Comparison of ENCODE assay signal across 8 cellular contexts in the genomic region with DNA sequence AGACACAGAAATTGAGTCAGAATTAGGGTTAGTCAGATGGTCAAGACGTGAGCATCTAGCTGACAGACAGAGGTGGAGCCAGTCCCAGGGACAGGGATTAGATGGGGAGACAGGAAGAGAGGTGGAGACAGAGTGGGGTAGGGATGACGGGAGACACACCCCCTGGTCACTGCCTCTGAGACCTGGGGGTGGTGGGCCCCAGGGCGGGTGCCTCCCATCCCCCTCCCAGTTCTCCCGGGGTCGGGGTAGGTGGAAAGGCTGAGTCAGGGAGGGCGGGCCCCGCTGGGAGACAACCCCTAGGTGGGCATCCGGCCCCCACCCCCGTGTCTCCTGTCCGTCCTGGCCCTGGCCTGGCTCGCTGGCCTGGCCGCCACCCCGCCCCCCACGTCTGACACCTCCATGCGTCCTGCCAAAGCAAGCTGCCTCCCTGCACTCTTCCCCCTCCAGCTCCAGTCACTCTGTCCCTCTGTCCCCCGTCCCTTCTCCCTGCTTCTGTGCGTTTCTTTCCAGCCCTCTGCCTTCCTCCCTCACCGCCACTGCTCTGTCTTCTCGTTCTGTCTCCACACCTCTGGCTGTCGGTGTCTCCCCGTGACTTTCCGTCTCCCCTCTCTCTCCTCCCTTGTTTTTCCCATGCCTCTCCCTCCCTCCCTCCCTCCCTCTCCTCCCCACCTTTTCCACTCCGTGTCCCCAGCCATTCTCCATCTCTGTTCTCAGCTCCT. TPM values are rescaled to one million over a fixed set of nuclear protein-coding genes. Genes with fewer than 3 reads are reported as not detected.
DNase-seq lines count a peak whose midpoint lies in the region; ATAC-seq and TF ChIP-seq lines count a peak whose summit lies in the region.

No MANE protein-coding gene starts in this region.

- H3K27me3 ChIP-seq in BLaER1 (no peaks in the 10 kb centered on the region), HUES64 (ENCODE audit: insufficient read depth, low read length) (no peaks in the 10 kb centered on the region), iPS-20b (ENCODE audit: insufficient read depth, low read length) (peaks cover 11% of the 10 kb centered on the region; the same call in 1 of the 2 replicates), spleen (replicated peaks in 1 of 7) (no peaks in the 10 kb centered on the region)

- no peak for TF ChIP-seq CTCF in spleen (IDR thresholded peaks at IDR 0.05 in 8 of 11, conservative IDR thresholded peaks at IDR 0.05 in 3 of 11)

- 2% methylated on average over 23 of the region's 23 CpGs for WGBS in HUES64
- WGBS in spleen, 5 donors: 18 to 26% (median 23%) methylated on average over 19 to 23 of the region's 23 CpGs

- no peak overlapping the region for H3K4me3 ChIP-seq in BLaER1
- H3K4me3 ChIP-seq in HUES64 (ENCODE audit: low read length): peak overlapping the region; percentile 46
- H3K4me3 ChIP-seq in iPS-20b (ENCODE audit: low read length): peak overlapping the region; percentile 69
- H3K4me3 ChIP-seq in spleen: peak overlapping the region in 2 of 8 donors; percentile 38 to 57

- H3K9me3 ChIP-seq in BLaER1 (no peaks in the 10 kb centered on the region), HUES64 (ENCODE audit: insufficient read depth, low read depth, low read length) (no peaks in the 10 kb centered on the region), iPS-20b (ENCODE audit: insufficient read depth, low read depth, low read length) (no peaks in the 10 kb centered on the region), spleen (no peaks in the 10 kb centered on the region)

- H3K9ac ChIP-seq in BLaER1 (no peak overlapping the region), HUES64 (ENCODE audit: low read depth, low read length) (peak overlapping the region; percentile 27; the same call in 1 of the 2 replicates), iPS-20b (ENCODE audit: low read depth, low read length) (peak overlapping the region; percentile 42; the same call in 1 of the 2 replicates)

- H3K4me2 ChIP-seq in BLaER1: peak overlapping the region; percentile 98

- H4K20me1 ChIP-seq in BLaER1: peaks cover 93% of the 10 kb centered on the region

- no peak overlapping the region for H3K27ac ChIP-seq in BLaER1
- peak overlapping the region; percentile 88 for H3K27ac ChIP-seq in HUES64 (ENCODE audit: low read depth, low read length)
- no peak overlapping the region for H3K27ac ChIP-seq in iPS-20b (ENCODE audit: low read length)
- H3K27ac ChIP-seq in spleen: peak overlapping the region in 7 of 8 donors; percentile 70 to 94 (median 90)

- H3K4me1 ChIP-seq in BLaER1: peaks cover 88% of the 10 kb centered on the region
- peaks cover 49% of the 10 kb centered on the region for H3K4me1 ChIP-seq in HUES64 (ENCODE audit: insufficient read depth, low read length)
- H3K4me1 ChIP-seq in iPS-20b (ENCODE audit: insufficient read depth, low read length): peaks cover 35% of the 10 kb centered on the region
- peaks cover 67 to 100% (median 93%) of the 10 kb centered on the region in 6 donors for H3K4me1 ChIP-seq in spleen

- intact Hi-C loops in spleen (cut with DNase I; ENCODE audit: low total_unique reads): loop anchor here (5.0 kb wide), 1 partner anchor 32 kb away; no protein-coding TSS in a partner anchor

- no peak for TF ChIP-seq POLR2A in spleen (IDR thresholded peaks at IDR 0.05)

- no peak for ATAC-seq in GM19455 (IDR thresholded peaks at IDR 0.05; ENCODE audit: unreplicated experiment)

- H3K36me3 ChIP-seq in BLaER1 (peaks cover 41% of the 10 kb centered on the region), HUES64 (ENCODE audit: insufficient read depth, low read length) (peaks cover 15% of the 10 kb centered on the region), iPS-20b (ENCODE audit: insufficient read depth, low read depth, low read length) (peaks cover 7% of the 10 kb centered on the region; the same call in 1 of the 2 replicates), spleen (peaks cover 0 to 63% (median 17%) of the 10 kb centered on the region in 6 donors)

- peak; percentile 83 for DNase-seq in astrocyte of the hippocampus (ENCODE audit: low read depth, low spot score)
- DNase-seq in spleen: peak; percentile 87
- no peak for DNase-seq in NAMALWA (ENCODE audit: low spot score)
- DNase-seq in NCI-H2029 treated with DMSO at 0.1 percent for 48 hours (lab: John Stamatoyannopoulos, UW): no peak

RNA-seq across cellular contexts. Expression of gene CCDC97, which starts 15.1 kb away (rescaled TPM):
- polyA plus RNA-seq in HUES64 (2013, experiment 1 of 2): 21.2 TPM
- polyA plus RNA-seq in HUES64 (2013, experiment 2 of 2): 23.6 TPM
- 10 to 100 TPM; 20.5 to 38.2 (median 29.7) TPM for total RNA-seq in spleen
- polyA plus RNA-seq in spleen: 10 to 100 TPM; 12.7 to 18.9 (median 14.5) TPM

RNA-seq across cellular contexts. Expression of gene TGFB1, which starts 28.6 kb away (rescaled TPM):
- 14.7 TPM for polyA plus RNA-seq in HUES64 (2013, experiment 1 of 2)
- 15.6 TPM for polyA plus RNA-seq in HUES64 (2013, experiment 2 of 2)
- total RNA-seq in spleen: 100 to 1,000 TPM in 6 of 7 donors, 10 to 100 TPM in 1; 79.3 to 147 (median 130) TPM
- 10 to 100 TPM; 23.0 to 56.0 (median 25.2) TPM for polyA plus RNA-seq in spleen

RNA-seq across cellular contexts. Expression of gene B9D2, which starts 38.9 kb away (rescaled TPM):
- polyA plus RNA-seq in HUES64 (2013, experiment 1 of 2): 5.2 TPM
- polyA plus RNA-seq in HUES64 (2013, experiment 2 of 2): 5.6 TPM
- total RNA-seq in spleen: 10 to 100 TPM in 1 of 7 donors, 1 to 10 TPM in 6; 7.5 to 10.2 (median 8.4) TPM
- polyA plus RNA-seq in spleen: 10 to 100 TPM in 2 of 3 donors, 1 to 10 TPM in 1; 8.6 to 11.9 (median 10.5) TPM

RNA-seq across cellular contexts. Expression of gene TMEM91, which starts 51.3 kb away (rescaled TPM):
- polyA plus RNA-seq in HUES64 (2013, experiment 1 of 2): 2.2 TPM
- 3.9 TPM for polyA plus RNA-seq in HUES64 (2013, experiment 2 of 2)
- 10 to 100 TPM; 19.3 to 62.0 (median 23.5) TPM for total RNA-seq in spleen
- polyA plus RNA-seq in spleen: 10 to 100 TPM; 13.4 to 37.1 (median 34.4) TPM

Comparison
In these comparisons a context has a peak if more than half of its experiments do, and no peak if none do; other contexts are left out.
1. H3K27ac ChIP-seq: peak in HUES64 (single experiment) and spleen (7 of 8); none in BLaER1 (single experiment) and iPS-20b (single experiment).
2. DNase-seq: peak in astrocyte of the hippocampus (single experiment) and spleen (single experiment); none in NAMALWA (single experiment) and NCI-H2029 treated with DMSO at 0.1 percent for 48 hours (single experiment).